Comparison of ENCODE assay signal across 35 cellular contexts in genomic region chr18:14014456-14014855, GRCh38.
"Had no signal": no experiment of that assay in that cellular context is flagged by ENCODE, and none has a peak within 500 bp of the region (broad histone marks: within the 10 kb centered on the region; RNA-seq: fewer than 3 reads in every experiment).

No MANE protein-coding gene starts in this region.

- H3K27me3 ChIP-seq: MG63 had no signal

- H3K4me3 ChIP-seq: MG63 had no signal

- H3K36me3 ChIP-seq: MG63 had no signal

- DNase-seq: Karpas-422, Kasumi-1, MG63, MM.1S, MV-4-11, NCI-H1048, NCI-H1092, NCI-H1092 treated with DMSO at 0.1 percent for 48 hours, NCI-H1105, NCI-H1105 treated with DMSO at 0.1 percent for 48 hours, NCI-H1417, NCI-H1417 treated with DMSO at 0.1 percent for 48 hours, NCI-H1436, NCI-H1436 treated with DMSO at 0.1 percent for 48 hours, NCI-H146, NCI-H1694, NCI-H1694 treated with DMSO at 0.1 percent for 48 hours, NCI-H187 treated with DMSO at 0.1 percent for 48 hours, NCI-H1930, NCI-H2029, NCI-H2029 treated with DMSO at 0.1 percent for 48 hours, NCI-H2081, NCI-H2081 treated with DMSO at 0.1 percent for 48 hours, NCI-H2107, NCI-H2171, NCI-H2171 treated with DMSO at 0.1 percent for 48 hours, NCI-H2227 treated with DMSO at 0.1 percent for 48 hours, NCI-H226, NCI-H345, NCI-H446, NCI-H446 treated with DMSO at 0.1 percent for 48 hours, NCI-H510A, NCI-H510A treated with DMSO at 0.1 percent for 48 hours, NCI-H524, NCI-H524 treated with DMSO at 0.1 percent for 48 hours had no signal

- H3K9me3 ChIP-seq: MG63 had no signal
